ENCODE assay signal across 9 cellular contexts in genomic region chr3:15899438-15899837, GRCh38.
A peak's percentile ranks its signal among the peaks of the same experiment; 100 is the strongest.
DNase-seq lines count a peak whose midpoint lies in the region; ATAC-seq and TF ChIP-seq lines count a peak whose summit lies in the region.
"Had no signal": no experiment of that assay in that cellular context is flagged by ENCODE, and none has a peak within 500 bp of the region (broad histone marks: within the 10 kb centered on the region; RNA-seq: fewer than 3 reads in every experiment).

No MANE protein-coding gene starts in this region.

- no peak overlapping the region for H3K27ac ChIP-seq in mesenchymal stem cell (ENCODE audit: low read length, poor library complexity, severe bottlenecking)
- no peak overlapping the region for H3K27ac ChIP-seq in sigmoid colon
- H3K27ac ChIP-seq: suprapubic skin had no signal

- H3K9ac ChIP-seq in mesenchymal stem cell (ENCODE audit: low read length) = no peak overlapping the region

- peak overlapping the region in 1 of 2 experiments; percentile 38 for H2BK12ac ChIP-seq in mesenchymal stem cell (ENCODE audit: low read length in 2 of 2)

- H3K18ac ChIP-seq in mesenchymal stem cell (ENCODE audit: low read depth in 1 of 2, low read length in 2 of 2) = peak overlapping the region in 1 of 2 experiments; percentile 72

- H3K36me3 ChIP-seq in mesenchymal stem cell (ENCODE audit: control insufficient read depth in 1 of 2, insufficient read depth in 2 of 2, low read depth in 1 of 2, low read length in 2 of 2) (no peaks in the 10 kb centered on the region), sigmoid colon (no peaks in the 10 kb centered on the region)
- H3K36me3 ChIP-seq: suprapubic skin had no signal

- in situ Hi-C loops in astrocyte of the spinal cord (cut with HindIII; ENCODE audit: low sequenced_read_pairs) = no loop called here

- no peak overlapping the region for H3K4me2 ChIP-seq in mesenchymal stem cell (ENCODE audit: low read length, poor library complexity, severe bottlenecking)

- no peak overlapping the region for H2AFZ ChIP-seq in mesenchymal stem cell (ENCODE audit: low read depth, low read length)

- H2AK5ac ChIP-seq in mesenchymal stem cell (ENCODE audit: low read length, severe bottlenecking) = no peak overlapping the region

- H4K8ac ChIP-seq in mesenchymal stem cell (ENCODE audit: low read length) = peak overlapping the region; percentile 83

- no peak overlapping the region for H2BK120ac ChIP-seq in mesenchymal stem cell (ENCODE audit: low read depth, low read length)

- H3K14ac ChIP-seq in mesenchymal stem cell (ENCODE audit: low read length in 2 of 2) = no peak overlapping the region

- ATAC-seq in GM21529 (IDR thresholded peaks at IDR 0.05; ENCODE audit: unreplicated experiment) = no peak

- H3K79me1 ChIP-seq in mesenchymal stem cell (replicated peaks; ENCODE audit: low read length, poor library complexity, severe bottlenecking) = no peaks in the 10 kb centered on the region

- TF ChIP-seq CTCF in astrocyte of the spinal cord (IDR thresholded peaks at IDR 0.05; ENCODE audit: low read depth, low read length) = no peak
- TF ChIP-seq CTCF in sigmoid colon (IDR thresholded peaks at IDR 0.05) = no peak

- no peak overlapping the region for H3K23ac ChIP-seq in mesenchymal stem cell (ENCODE audit: low read length in 2 of 2)

- no peak for TF ChIP-seq POLR2A in sigmoid colon (IDR thresholded peaks at IDR 0.05)

- H2BK15ac ChIP-seq in mesenchymal stem cell (ENCODE audit: low read depth, poor library complexity, severe bottlenecking) = peak overlapping the region; percentile 18

- H3K4me1 ChIP-seq in mesenchymal stem cell (ENCODE audit: control insufficient read depth, insufficient read depth, low read depth, low read length) (peaks cover 2% of the 10 kb centered on the region), sigmoid colon (peaks cover 0 to 19% (median 16%) of the 10 kb centered on the region in 4 donors)

- H4K91ac ChIP-seq in mesenchymal stem cell (ENCODE audit: low read length) = no peak overlapping the region

- H3K27me3 ChIP-seq in mesenchymal stem cell (ENCODE audit: control insufficient read depth in 1 of 2, insufficient read depth in 1 of 2, low read length in 2 of 2) (no peaks in the 10 kb centered on the region), sigmoid colon (no peaks in the 10 kb centered on the region)
- H3K27me3 ChIP-seq: suprapubic skin had no signal

- peak overlapping the region in 1 of 2 experiments; percentile 67 for H3K4ac ChIP-seq in mesenchymal stem cell (ENCODE audit: low read depth in 1 of 2, low read length in 2 of 2)

- H2BK5ac ChIP-seq in mesenchymal stem cell (ENCODE audit: low read depth, low read length, poor library complexity, severe bottlenecking) = no peak overlapping the region

- DNase-seq in GDM1 (lab: John Stamatoyannopoulos, UW) (peak; percentile 2), LHCN-M2 (ENCODE audit: low read depth) (peak; percentile 63), astrocyte of the spinal cord (ENCODE audit: low read depth, low spot score) (peak; percentile 87), mesenchymal stem cell (peak; percentile 66), sigmoid colon (no peak), amniotic stem cell (lab: John Stamatoyannopoulos, UW) (no peak), middle frontal gyrus (ENCODE audit: extremely low spot score, low spot score) (no peak)

- no peak for TF ChIP-seq EP300 in sigmoid colon (IDR thresholded peaks at IDR 0.05)

- no peak overlapping the region for H3K4me3 ChIP-seq in astrocyte of the spinal cord (ENCODE audit: low read depth, low read length)
- no peak overlapping the region for H3K4me3 ChIP-seq in mesenchymal stem cell (ENCODE audit: insufficient read depth in 1 of 2, low read depth in 1 of 2, low read length in 2 of 2)
- H3K4me3 ChIP-seq in sigmoid colon = no peak overlapping the region
- H3K4me3 ChIP-seq: suprapubic skin had no signal

- intact Hi-C loops in sigmoid colon (cut with DNase I) = no loop called here

- H3K9me3 ChIP-seq in mesenchymal stem cell (ENCODE audit: control insufficient read depth, low read length) (peaks cover 9% of the 10 kb centered on the region), sigmoid colon (no peaks in the 10 kb centered on the region)
- H3K9me3 ChIP-seq: suprapubic skin had no signal

Comparison
In these comparisons a context has a peak if more than half of its experiments do, and no peak if none do; other contexts are left out.
1. DNase-seq: peak in GDM1 (single experiment), LHCN-M2 (single experiment), astrocyte of the spinal cord (single experiment) and mesenchymal stem cell (single experiment); none in sigmoid colon (single experiment), amniotic stem cell (single experiment) and middle frontal gyrus (single experiment).